ENCODE assay signal across 8 cellular contexts in the genomic region with DNA sequence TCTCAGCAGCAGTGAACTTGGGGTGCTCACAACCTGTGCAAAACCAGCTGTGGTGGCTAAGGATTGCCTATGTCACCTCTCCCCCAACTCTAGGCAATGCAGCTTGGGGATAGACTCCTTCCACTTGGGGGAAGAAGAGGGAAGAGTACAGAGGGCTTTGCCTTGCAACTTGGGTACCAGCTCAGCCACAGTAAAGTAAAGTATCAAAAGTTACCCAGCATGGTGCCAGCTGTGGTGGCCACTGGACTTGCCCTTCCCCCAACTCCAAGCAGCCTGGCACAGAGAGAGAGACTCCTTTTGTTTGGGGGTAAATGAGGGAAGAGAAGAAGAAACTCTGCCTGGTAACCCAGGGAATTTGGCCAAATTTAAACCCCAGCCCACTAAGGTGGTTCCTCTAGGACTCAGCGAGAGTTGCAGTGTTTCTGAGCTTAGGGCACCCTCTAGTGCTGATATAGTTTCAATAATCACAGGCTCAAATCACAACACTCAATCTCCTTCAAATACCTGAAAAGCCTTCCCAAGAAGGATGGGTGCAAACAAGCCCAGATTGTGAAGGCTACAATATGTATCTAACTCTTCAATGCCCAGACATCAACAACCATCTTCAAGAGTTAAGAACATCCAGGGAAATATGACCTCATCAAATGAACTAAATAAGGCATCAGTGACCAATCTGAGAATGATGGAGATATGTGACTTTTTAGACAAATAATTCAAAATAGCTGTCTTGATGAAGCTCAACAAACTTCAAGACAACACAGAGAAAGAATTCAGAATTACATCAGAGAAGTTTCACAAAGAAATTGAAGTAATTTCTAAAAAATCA. TPM values are rescaled to one million over a fixed set of nuclear protein-coding genes. Genes with fewer than 3 reads are reported as not detected.
DNase-seq lines count a peak whose midpoint lies in the region; ATAC-seq and TF ChIP-seq lines count a peak whose summit lies in the region.

No MANE protein-coding gene starts in this region.

- no peak overlapping the region for H3K9ac ChIP-seq in HCT116 (ENCODE audit: low read length)

- ATAC-seq in HCT116 (peak; percentile 95), HG02642 (IDR thresholded peaks at IDR 0.05; ENCODE audit: poor library complexity, unreplicated experiment) (no peak), GM21360 (IDR thresholded peaks at IDR 0.05; ENCODE audit: unreplicated experiment) (no peak), HG03442 (IDR thresholded peaks at IDR 0.05; ENCODE audit: unreplicated experiment) (no peak)

- CTCF ChIA-PET in HCT116 (lab: Charles Lee), result interaction anchor here (1.2 to 1.5 kb wide), 3 partner anchors 10 to 112 kb away, joined by 3 to 5 read pairs (median 3); no protein-coding TSS in a partner anchor

- intact Hi-C loops in HCT116 (cut with micrococcal nuclease), result no loop called here

- TF ChIP-seq EP300 in tibial nerve (IDR thresholded peaks at IDR 0.05), result no peak

- H3K27ac ChIP-seq in HCT116 (ENCODE audit: low read depth, low read length), result no peak overlapping the region
- H3K27ac ChIP-seq in tibial nerve, result no peak overlapping the region

- 0 to 20% methylated on average over 1 of the region's 1 CpG for WGBS in tibial nerve, 2 donors

- H3K79me2 ChIP-seq in HCT116 (ENCODE audit: insufficient read depth, low read length), result no peaks in the 10 kb centered on the region

- no peaks in the 10 kb centered on the region for H4K20me1 ChIP-seq in HCT116 (ENCODE audit: insufficient read depth)

- no peaks in the 10 kb centered on the region for H3K4me1 ChIP-seq in HCT116 (ENCODE audit: control insufficient read depth in 1 of 2, insufficient read depth in 2 of 2, low read length in 2 of 2)
- H3K4me1 ChIP-seq in tibial nerve, result no peaks in the 10 kb centered on the region

- no peak overlapping the region for H3K4me3 ChIP-seq in HCT116 (replicated peaks in 1 of 2; ENCODE audit: low read depth in 1 of 2, low read length in 2 of 2)
- H3K4me3 ChIP-seq in tibial nerve, result no peak overlapping the region

- RAD21 ChIA-PET in HCT116 (lab: Charles Lee; ENCODE audit: low non-redundant PET in 1 of 2, low total read pairs in 2 of 2, uncharacterized antibody in 2 of 2, unreplicated experiment in 2 of 2), result interaction anchor here in 1 of 2 experiments (0.6 kb wide), 1 partner anchor 105 kb away, joined by 3 read pairs; no protein-coding TSS in a partner anchor

- H2AFZ ChIP-seq in HCT116 (ENCODE audit: low read depth, low read length, poor library complexity, severe bottlenecking), result no peak overlapping the region

- POLR2A ChIA-PET in HCT116 (lab: Charles Lee), result no interaction called here

- DNase-seq in Ammon's horn (ENCODE audit: low spot score) (peak; percentile 34), HCT116 (ENCODE audit: low read depth, low spot score) (peak; percentile 27), RPMI8226 (peak; percentile 48), hepatic stellate cell (ENCODE audit: low spot score) (peak; percentile 10), tibial nerve (ENCODE audit: low spot score in 2 of 2) (no peak)

- no peaks in the 10 kb centered on the region for H3K36me3 ChIP-seq in HCT116 (ENCODE audit: control insufficient read depth in 1 of 2, insufficient read depth in 2 of 2, low read length in 2 of 2)
- no peaks in the 10 kb centered on the region for H3K36me3 ChIP-seq in tibial nerve

- BruUV-seq in HCT116 (replicated peaks; lab: Mats Ljungman, UMichigan), result no TSS peak

- H3K9me2 ChIP-seq in HCT116 (ENCODE audit: insufficient read depth), result no peaks in the 10 kb centered on the region

- TF ChIP-seq CTCF in HCT116 (IDR thresholded peaks at IDR 0.05 in 2 of 3, conservative IDR thresholded peaks at IDR 0.05 in 1 of 3; ENCODE audit: borderline replicate concordance in 1 of 3, insufficient read depth in 1 of 3, low read depth in 2 of 3, low read length in 2 of 3), result peak; percentile 50 to 80 (median 62); a peak in 5 of 6 replicates
- TF ChIP-seq CTCF in tibial nerve (IDR thresholded peaks at IDR 0.05), result no peak

- peak; percentile 85 for TF ChIP-seq RAD21 in HCT116 (IDR thresholded peaks at IDR 0.05; ENCODE audit: low read depth)

- H3K27me3 ChIP-seq in HCT116 (ENCODE audit: insufficient read depth, low read length), result peaks cover 17% of the 10 kb centered on the region; the same call in 1 of the 2 replicates
- H3K27me3 ChIP-seq in tibial nerve, result peaks cover 0 to 4% of the 10 kb centered on the region in 2 donors

- no peaks in the 10 kb centered on the region for H3K9me3 ChIP-seq in HCT116 (ENCODE audit: control insufficient read depth in 1 of 2, insufficient read depth in 1 of 2, low read depth in 1 of 2, low read length in 2 of 2)
- H3K9me3 ChIP-seq in tibial nerve, result no peaks in the 10 kb centered on the region

- no peak overlapping the region for H3K4me2 ChIP-seq in HCT116 (ENCODE audit: low read length)

- TF ChIP-seq POLR2A in HCT116 (IDR thresholded peaks at IDR 0.05; ENCODE audit: borderline replicate concordance, extremely low read depth, insufficient read depth, insufficient read length) (no peak), tibial nerve (IDR thresholded peaks at IDR 0.05) (no peak)

TF ChIP-seq in HCT116, 20 proteins besides CTCF, POLR2A, EP300 and RAD21 (continues in another document):
- TF ChIP-seq, protein P1, sequence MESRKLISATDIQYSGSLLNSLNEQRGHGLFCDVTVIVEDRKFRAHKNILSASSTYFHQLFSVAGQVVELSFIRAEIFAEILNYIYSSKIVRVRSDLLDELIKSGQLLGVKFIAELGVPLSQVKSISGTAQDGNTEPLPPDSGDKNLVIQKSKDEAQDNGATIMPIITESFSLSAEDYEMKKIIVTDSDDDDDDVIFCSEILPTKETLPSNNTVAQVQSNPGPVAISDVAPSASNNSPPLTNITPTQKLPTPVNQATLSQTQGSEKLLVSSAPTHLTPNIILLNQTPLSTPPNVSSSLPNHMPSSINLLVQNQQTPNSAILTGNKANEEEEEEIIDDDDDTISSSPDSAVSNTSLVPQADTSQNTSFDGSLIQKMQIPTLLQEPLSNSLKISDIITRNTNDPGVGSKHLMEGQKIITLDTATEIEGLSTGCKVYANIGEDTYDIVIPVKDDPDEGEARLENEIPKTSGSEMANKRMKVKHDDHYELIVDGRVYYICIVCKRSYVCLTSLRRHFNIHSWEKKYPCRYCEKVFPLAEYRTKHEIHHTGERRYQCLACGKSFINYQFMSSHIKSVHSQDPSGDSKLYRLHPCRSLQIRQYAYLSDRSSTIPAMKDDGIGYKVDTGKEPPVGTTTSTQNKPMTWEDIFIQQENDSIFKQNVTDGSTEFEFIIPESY (IDR thresholded peaks at IDR 0.05; ENCODE audit: extremely low read depth, insufficient replicate concordance, low read length), result no peak
- TF ChIP-seq SP1 (IDR thresholded peaks at IDR 0.05; ENCODE audit: low read depth), result no peak
- no peak for TF ChIP-seq YY1 (IDR thresholded peaks at IDR 0.05; ENCODE audit: extremely low read depth, insufficient replicate concordance, low read depth, low read length)
- TF ChIP-seq EGR1 (IDR thresholded peaks at IDR 0.05; ENCODE audit: low read depth), result no peak
- no peak for TF ChIP-seq CEBPB (IDR thresholded peaks at IDR 0.05; ENCODE audit: low read depth)
- TF ChIP-seq FOSL1 (IDR thresholded peaks at IDR 0.05; ENCODE audit: low read depth), result no peak
- TF ChIP-seq ZNF274 (IDR thresholded peaks at IDR 0.05; ENCODE audit: low read depth, low read length), result no peak
- TF ChIP-seq EZH2 (IDR thresholded peaks at IDR 0.05), result no peak
- TF ChIP-seq, protein P2, sequence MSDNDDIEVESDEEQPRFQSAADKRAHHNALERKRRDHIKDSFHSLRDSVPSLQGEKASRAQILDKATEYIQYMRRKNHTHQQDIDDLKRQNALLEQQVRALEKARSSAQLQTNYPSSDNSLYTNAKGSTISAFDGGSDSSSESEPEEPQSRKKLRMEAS (IDR thresholded peaks at IDR 0.05), result no peak
- no peak for TF ChIP-seq CBX3 (IDR thresholded peaks at IDR 0.05; ENCODE audit: low read depth)
- TF ChIP-seq, protein P3, sequence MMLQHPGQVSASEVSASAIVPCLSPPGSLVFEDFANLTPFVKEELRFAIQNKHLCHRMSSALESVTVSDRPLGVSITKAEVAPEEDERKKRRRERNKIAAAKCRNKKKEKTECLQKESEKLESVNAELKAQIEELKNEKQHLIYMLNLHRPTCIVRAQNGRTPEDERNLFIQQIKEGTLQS (IDR thresholded peaks at IDR 0.05), result no peak
- no peak for TF ChIP-seq EZH2phosphoT487 (IDR thresholded peaks at IDR 0.05; ENCODE audit: borderline replicate concordance)
- no peak for TF ChIP-seq ELF1 (IDR thresholded peaks at IDR 0.05; ENCODE audit: borderline replicate concordance, low read depth)
- no peak for TF ChIP-seq TCF7L2 (IDR thresholded peaks at IDR 0.05; ENCODE audit: borderline replicate concordance, extremely low read depth, insufficient read depth, insufficient read length)
- TF ChIP-seq ZFX (IDR thresholded peaks at IDR 0.05), result no peak
- TF ChIP-seq JUND (IDR thresholded peaks at IDR 0.05), result no peak

RNA-seq across cellular contexts. Expression of a gene that starts 7.6 kb away (rescaled TPM):
- not detected for total RNA-seq in HCT116 (2021; ENCODE audit: unreplicated experiment)
- not detected in 2 replicates for polyA plus RNA-seq in HCT116 (2012)
- not detected for total RNA-seq in tibial nerve

RNA-seq across cellular contexts. Expression of a gene that starts 30.0 kb away (rescaled TPM):
- total RNA-seq in HCT116 (2021; ENCODE audit: unreplicated experiment), result not detected
- polyA plus RNA-seq in HCT116 (2012), result not detected in 2 replicates
- total RNA-seq in tibial nerve, result not detected

RNA-seq across cellular contexts. Expression of a gene that starts 38.0 kb away (rescaled TPM):
- total RNA-seq in HCT116 (2021; ENCODE audit: unreplicated experiment) (not detected), tibial nerve (under 1 TPM in 1 of 4 donors, not detected in 3; 0.66 TPM)
- not detected in 2 replicates for polyA plus RNA-seq in HCT116 (2012)

Comparison
In these comparisons a context has a peak if more than half of its experiments do, and no peak if none do; other contexts are left out.
1. DNase-seq: peak in Ammon's horn (single experiment), HCT116 (single experiment), RPMI8226 (single experiment) and hepatic stellate cell (single experiment); none in tibial nerve (0 of 2).
2. CTCF ChIP-seq: peak in HCT116 (3 of 3); none in tibial nerve (0 of 5).